In genomic region chr22:41780714-41781507, GRCh38 we compare ENCODE assay signal across 8 cellular contexts.
DNase-seq lines count a peak whose midpoint lies in the region; ATAC-seq and TF ChIP-seq lines count a peak whose summit lies in the region.

No MANE protein-coding gene starts in this region.

- H3K4me1 ChIP-seq in duodenal mucosa (ENCODE audit: control insufficient read depth in 1 of 2, insufficient read depth in 2 of 2, low read length in 2 of 2) (peaks cover 0 to 5% of the 10 kb centered on the region in 2 donors), neutrophil (ENCODE audit: control insufficient read depth in 1 of 2, insufficient read depth in 1 of 2, low read depth in 1 of 2, low read length in 1 of 2) (peaks cover 23 to 24% of the 10 kb centered on the region in 2 experiments), tibial artery (no peaks in the 10 kb centered on the region)

- no peaks in the 10 kb centered on the region for H3K27me3 ChIP-seq in duodenal mucosa (ENCODE audit: control insufficient read depth in 1 of 2, insufficient read depth in 2 of 2, low read length in 2 of 2)
- H3K27me3 ChIP-seq in neutrophil: no peaks in the 10 kb centered on the region
- H3K27me3 ChIP-seq in tibial artery: no peaks in the 10 kb centered on the region

- H3K9ac ChIP-seq in duodenal mucosa (ENCODE audit: low read depth in 1 of 2, low read length in 2 of 2): peak overlapping the region; percentile 55 to 58

- H3K27ac ChIP-seq in duodenal mucosa (ENCODE audit: low read depth, low read length) (peak overlapping the region; percentile 45), neutrophil (peak overlapping the region; percentile 75), tibial artery (no peak overlapping the region)

- TF ChIP-seq CTCF in AG10803 (conservative IDR thresholded peaks at IDR 0.05; ENCODE audit: low read length) (no peak), neutrophil (IDR thresholded peaks at IDR 0.05) (no peak), tibial artery (IDR thresholded peaks at IDR 0.05) (no peak)

- H3K9me3 ChIP-seq in duodenal mucosa (ENCODE audit: control insufficient read depth in 1 of 2, low read length in 2 of 2) (no peaks in the 10 kb centered on the region), neutrophil (no peaks in the 10 kb centered on the region), tibial artery (no peaks in the 10 kb centered on the region)

- H3K36me3 ChIP-seq in duodenal mucosa (ENCODE audit: control insufficient read depth in 1 of 2, insufficient read depth in 2 of 2, low read length in 2 of 2): no peaks in the 10 kb centered on the region
- H3K36me3 ChIP-seq in neutrophil: no peaks in the 10 kb centered on the region
- no peaks in the 10 kb centered on the region for H3K36me3 ChIP-seq in tibial artery

- H3K4me3 ChIP-seq in AG10803 (ENCODE audit: low read length) (no peak overlapping the region), duodenal mucosa (ENCODE audit: low read depth in 1 of 2, low read length in 2 of 2) (peak overlapping the region; percentile 59 to 61), neutrophil (ENCODE audit: low read depth in 1 of 2, low read length in 1 of 2) (peak overlapping the region; percentile 25 to 32), tibial artery (no peak overlapping the region)

- peak; percentile 56 for DNase-seq in AG10803 (ENCODE audit: low read depth)
- peak; percentile 77 for DNase-seq in activated CD4-positive, CD25-positive, alpha-beta regulatory T cell treated with anti-CD3 and anti-CD28 coated beads, Interleukin-2, amount 50 U/mL, for 72 hours
- peak; percentile 65 to 69 for DNase-seq in tibial artery
- DNase-seq in NCI-H1092 treated with DMSO at 0.1 percent for 48 hours (lab: John Stamatoyannopoulos, UW): no peak

- ATAC-seq in GM19397 (IDR thresholded peaks at IDR 0.05; ENCODE audit: unreplicated experiment): peak; percentile 94
- peak; percentile 87 for ATAC-seq in HG03521 (IDR thresholded peaks at IDR 0.05; ENCODE audit: unreplicated experiment)

- intact Hi-C loops in tibial artery (cut with DNase I; ENCODE audit: low total_unique reads): no loop called here

Comparison
In these comparisons a context has a peak if more than half of its experiments do, and no peak if none do; other contexts are left out.
1. H3K4me3 ChIP-seq: peak in duodenal mucosa (2 of 2) and neutrophil (2 of 2); none in AG10803 (single experiment) and tibial artery (0 of 2).
2. H3K27ac ChIP-seq: peak in duodenal mucosa (single experiment) and neutrophil (single experiment); none in tibial artery (0 of 2).